19 cellular contexts compared by ENCODE assay signal in the genomic region with DNA sequence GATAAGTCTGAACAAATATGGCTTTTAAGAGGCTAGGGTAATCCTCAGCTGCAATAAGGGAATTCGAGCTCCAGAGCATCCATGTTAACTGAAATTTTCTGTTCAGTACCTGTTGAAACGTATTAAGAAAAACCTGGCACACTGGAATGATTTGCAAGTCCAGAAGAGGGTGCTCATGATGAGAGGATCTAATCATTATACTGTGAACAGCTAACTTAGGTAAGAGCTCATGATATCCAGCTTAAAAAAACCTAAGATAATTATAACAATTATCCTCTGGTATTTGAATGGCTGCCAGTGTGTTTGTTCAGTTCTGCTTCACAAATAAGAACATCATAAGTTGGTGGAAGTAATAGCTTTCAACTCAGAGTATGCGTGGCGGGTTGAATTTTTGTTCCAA.
A peak's percentile ranks its signal among the peaks of the same experiment; 100 is the strongest.
DNase-seq lines count a peak whose midpoint lies in the region; ATAC-seq and TF ChIP-seq lines count a peak whose summit lies in the region.
"Had no signal": no experiment of that assay in that cellular context is flagged by ENCODE, and none has a peak within 500 bp of the region (broad histone marks: within the 10 kb centered on the region; RNA-seq: fewer than 3 reads in every experiment).

No MANE protein-coding gene starts in this region.

- CTCF ChIA-PET in RWPE1 (lab: Yijun Ruan, JAX) = interaction anchor here (0.7 kb wide), 1 partner anchor 336 kb away, joined by 3 read pairs; no protein-coding TSS in a partner anchor

- H3K4me3 ChIP-seq in epithelial cell of proximal tubule (ENCODE audit: low read depth, low read length) (no peak overlapping the region), MG63 (no peak overlapping the region)
- H3K4me3 ChIP-seq: ascending aorta, SJSA1 had no signal

- POLR2A ChIA-PET in RWPE1 (lab: Yijun Ruan, JAX; ENCODE audit: low non-redundant PET) = no interaction called here

- DNase-seq in H4 (ENCODE audit: low spot score) (peak; percentile 8), NCI-H1105 treated with DMSO at 0.1 percent for 48 hours (lab: John Stamatoyannopoulos, UW) (peak; percentile 92), NCI-H774 (lab: John Stamatoyannopoulos, UW) (peak; percentile 28), epithelial cell of proximal tubule (ENCODE audit: low read depth) (no peak), RWPE1 (ENCODE audit: low spot score) (no peak), MG63 (no peak)
- DNase-seq: activated B cell treated with CpG ODN at 0.5 μM for 24 hours; activated naive CD4-positive, alpha-beta T cell treated with anti-CD3 and anti-CD28 coated beads, Interleukin-2, amount 10 ng/mL, durations not matched to agents 7 days and 5 days; activated T-cell treated with anti-CD3 and anti-CD28 coated beads, Interleukin-2, amount 50 U/mL, for 4 hours; AML-193; effector memory CD8-positive, alpha-beta T cell; left ventricle myocardium superior; NCI-H2227 treated with DMSO at 0.1 percent for 48 hours; nephron progenitor cell; stimulated activated naive CD8-positive, alpha-beta T cell treated with anti-CD3 and anti-CD28 coated beads, Interleukin-15, amount 100 ng/mL, for 72 hours; trophoblast cell had no signal

- no peaks in the 10 kb centered on the region for H3K36me3 ChIP-seq in MG63
- H3K36me3 ChIP-seq: ascending aorta, SJSA1 had no signal

- no peak for ATAC-seq in HG03457 (IDR thresholded peaks at IDR 0.05; ENCODE audit: unreplicated experiment)
- ATAC-seq: activated T-cell treated with anti-CD3 and anti-CD28 coated beads, Interleukin-2, amount 50 U/mL, for 4 hours; effector memory CD8-positive, alpha-beta T cell; left ventricle myocardium superior; stimulated activated naive CD8-positive, alpha-beta T cell treated with anti-CD3 and anti-CD28 coated beads, Interleukin-15, amount 100 ng/mL, for 72 hours had no signal

- no peaks in the 10 kb centered on the region for H3K27me3 ChIP-seq in MG63
- H3K27me3 ChIP-seq: ascending aorta, SJSA1 had no signal

- no peak overlapping the region for H3K27ac ChIP-seq in RWPE1
- H3K27ac ChIP-seq: ascending aorta, SJSA1 had no signal

- TF ChIP-seq CTCF in epithelial cell of proximal tubule (conservative IDR thresholded peaks at IDR 0.05; ENCODE audit: low read depth, low read length) = peak; percentile 11
- TF ChIP-seq CTCF in RWPE1 (conservative IDR thresholded peaks at IDR 0.05; ENCODE audit: low read depth) = no peak

- no peaks in the 10 kb centered on the region for H3K9me3 ChIP-seq in MG63
- H3K9me3 ChIP-seq: ascending aorta, SJSA1 had no signal

Comparison
In these comparisons a context has a peak if more than half of its experiments do, and no peak if none do; other contexts are left out.
1. DNase-seq: peak in H4 (single experiment), NCI-H1105 treated with DMSO at 0.1 percent for 48 hours (single experiment) and NCI-H774 (single experiment); none in epithelial cell of proximal tubule (single experiment), RWPE1 (single experiment) and MG63 (single experiment).